Comparison of ENCODE assay signal across 12 cellular contexts in genomic region chr16:15990902-15991301, GRCh38.
"Had no signal": no experiment of that assay in that cellular context is flagged by ENCODE, and none has a peak within 500 bp of the region (broad histone marks: within the 10 kb centered on the region; RNA-seq: fewer than 3 reads in every experiment).

No MANE protein-coding gene starts in this region.

- H3K27ac ChIP-seq: testis had no signal

- DNase-seq: caudate nucleus; effector CD4-positive, alpha-beta T cell; heart right ventricle; mesendoderm; right cardiac atrium; stimulated activated naive CD4-positive, alpha-beta T cell treated with Interleukin-2 at 50 U/mL for 16 hours; testis had no signal

- ATAC-seq: activated CD4-positive, CD25-positive, alpha-beta regulatory T cell treated with anti-CD3 and anti-CD28 coated beads, Interleukin-2, amount 50 U/mL, for 24 hours; heart right ventricle; left lobe of liver; right cardiac atrium had no signal

- H3K4me3 ChIP-seq: coronary artery, heart right ventricle, testis had no signal

- H3K4me3 Mint-ChIP-seq: activated naive CD4-positive, alpha-beta T cell treated with anti-CD3 and anti-CD28 coated beads, Interleukin-2, amount 50 U/mL, for 24 hours had no signal

- H3K27me3 Mint-ChIP-seq: activated naive CD4-positive, alpha-beta T cell treated with anti-CD3 and anti-CD28 coated beads, Interleukin-2, amount 50 U/mL, for 24 hours had no signal

- H3K27me3 ChIP-seq: heart right ventricle, testis had no signal

- H3K9me3 Mint-ChIP-seq: activated naive CD4-positive, alpha-beta T cell treated with anti-CD3 and anti-CD28 coated beads, Interleukin-2, amount 50 U/mL, for 24 hours; activated T-helper 2 cell treated with anti-CD3 and anti-CD28 coated beads, Interferon-gamma antibody, Interleukin-2, Interleukin-4, amounts not matched to agents 10 μg/mL and 5 μg/mL and 100 μg/mL, durations not matched to agents 14 hours and 24 hours and 36 hours had no signal

- H3K9me3 ChIP-seq: heart right ventricle, testis had no signal
